ENCODE assay signal across 14 cellular contexts in the genomic region with DNA sequence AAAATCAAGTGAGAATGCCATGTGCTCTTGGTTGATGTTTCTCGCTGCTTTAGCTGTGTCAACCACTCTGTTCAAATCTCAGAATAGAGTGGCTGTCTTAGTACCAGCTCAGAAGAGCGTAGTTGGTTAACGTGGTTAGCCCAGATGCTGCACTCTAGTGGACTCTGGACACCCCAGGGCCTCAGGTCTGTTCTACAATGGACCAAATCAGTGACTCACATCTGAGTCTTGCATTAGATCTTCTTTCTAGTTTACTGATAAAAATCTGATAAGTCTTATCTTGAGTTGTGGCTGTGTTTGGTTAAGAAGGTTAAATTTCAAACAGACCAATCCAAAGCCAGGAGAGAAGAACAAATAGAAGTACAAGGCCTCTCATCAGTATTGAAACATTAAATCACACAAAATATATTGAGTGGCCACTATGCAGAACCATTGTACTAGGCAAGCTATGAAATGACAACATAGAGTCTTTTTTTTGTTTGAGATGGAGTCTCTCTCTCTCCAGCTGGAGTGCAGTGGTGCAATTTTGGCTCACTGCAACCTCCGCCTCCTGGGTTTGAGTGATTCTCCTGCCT.
DNase-seq lines count a peak whose midpoint lies in the region; ATAC-seq, FAIRE-seq and TF ChIP-seq lines count a peak whose summit lies in the region.
"Had no signal": no experiment of that assay in that cellular context is flagged by ENCODE, and none has a peak within 500 bp of the region (broad histone marks: within the 10 kb centered on the region; RNA-seq: fewer than 3 reads in every experiment).

No MANE protein-coding gene starts in this region.

- no peak overlapping the region for H3K4me3 ChIP-seq in Karpas-422 (ENCODE audit: low read length)
- H3K4me3 ChIP-seq in GM12878 = no peak overlapping the region
- no peak overlapping the region for H3K4me3 ChIP-seq in right lobe of liver
- H3K4me3 ChIP-seq in tibial nerve = no peak overlapping the region
- H3K4me3 ChIP-seq in dorsolateral prefrontal cortex = no peak overlapping the region
- no peak overlapping the region for H3K4me3 ChIP-seq in smooth muscle cell
- H3K4me3 ChIP-seq: esophagus squamous epithelium, thyroid gland had no signal

- POLR2A ChIA-PET in GM12878 (lab: Charles Lee) = interaction anchor here (0.8 to 1.9 kb wide), 2 partner anchors 13 to 15 kb away, joined by 3 to 7 read pairs; no protein-coding TSS in a partner anchor

- CTCF ChIA-PET in GM12878 (lab: Yijun Ruan, JAX) = interaction anchor here (0.6 to 2.1 kb wide), 10 partner anchors 8 to 582 kb away, joined by 3 to 7 read pairs (median 3); no protein-coding TSS in a partner anchor

- H2AFZ ChIP-seq in Karpas-422 (ENCODE audit: low read length) (no peak overlapping the region), GM12878 (ENCODE audit: control insufficient read depth, low read depth, low read length) (no peak overlapping the region), smooth muscle cell (ENCODE audit: low read depth) (no peak overlapping the region)

- RAD21 ChIA-PET in GM12878 (lab: Charles Lee; ENCODE audit: unreplicated experiment) = interaction anchor here (0.9 to 5.2 kb wide), 6 partner anchors 12 to 34 kb away, joined by 3 to 41 read pairs (median 4); no protein-coding TSS in a partner anchor

- H4K20me1 ChIP-seq in Karpas-422 (ENCODE audit: insufficient read depth, low read depth, low read length) (no peaks in the 10 kb centered on the region), GM12878 (ENCODE audit: control insufficient read depth, insufficient read depth) (no peaks in the 10 kb centered on the region), smooth muscle cell (ENCODE audit: low read depth) (no peaks in the 10 kb centered on the region)

- TF ChIP-seq RAD21 in GM12878 (IDR thresholded peaks at IDR 0.05; ENCODE audit: insufficient read depth, low read depth, low read length) = no peak

- H3K79me2 ChIP-seq in Karpas-422 (ENCODE audit: low read length) (no peaks in the 10 kb centered on the region), GM12878 (ENCODE audit: control insufficient read depth, insufficient read depth, low read length) (no peaks in the 10 kb centered on the region), smooth muscle cell (ENCODE audit: low read depth) (no peaks in the 10 kb centered on the region)

- H3K9me2 ChIP-seq in Karpas-422 (replicated peaks; ENCODE audit: insufficient read depth, low read length) = no peaks in the 10 kb centered on the region

- FAIRE-seq in GM12878 (lab: Jason Lieb, UNC) = peak; percentile 23

- no peak overlapping the region for H3K9ac ChIP-seq in Karpas-422 (ENCODE audit: low read length)
- no peak overlapping the region for H3K9ac ChIP-seq in GM12878 (ENCODE audit: control insufficient read depth, insufficient read depth, low read length)
- no peak overlapping the region for H3K9ac ChIP-seq in smooth muscle cell (ENCODE audit: low read depth)

- TF ChIP-seq EP300 in GM12878 (IDR thresholded peaks at IDR 0.05; ENCODE audit: borderline replicate concordance in 1 of 2, control insufficient read depth in 1 of 2, low read depth in 2 of 2, low read length in 2 of 2) (no peak), tibial nerve (IDR thresholded peaks at IDR 0.05) (no peak)

- DNase-seq in A172 (ENCODE audit: low spot score) (peak; percentile 71), Karpas-422 (peak; percentile 26), GM12878 (ENCODE audit: low read depth, low spot score) (no peak), right lobe of liver (no peak), tibial nerve (ENCODE audit: low spot score in 2 of 2) (no peak), NCI-H345 (lab: John Stamatoyannopoulos, UW) (no peak), dorsolateral prefrontal cortex (no peak), smooth muscle cell (lab: John Stamatoyannopoulos, UW; ENCODE audit: unreplicated experiment) (no peak)
- DNase-seq: activated B cell treated with CpG ODN at 0.5 μM for 24 hours; activated naive CD8-positive, alpha-beta T cell treated with anti-CD3 and anti-CD28 coated beads for 36 hours; esophagus squamous epithelium; hypothalamus; NCI-H2081 treated with DMSO at 0.1 percent for 48 hours; thyroid gland had no signal

- H3F3A ChIP-seq in smooth muscle cell (ENCODE audit: low read depth) = no peaks in the 10 kb centered on the region

- H3K4me2 ChIP-seq in Karpas-422 (ENCODE audit: low read depth, low read length, poor library complexity, severe bottlenecking) = no peak overlapping the region
- H3K4me2 ChIP-seq in GM12878 (ENCODE audit: control insufficient read depth, insufficient read depth) = no peak overlapping the region
- no peak overlapping the region for H3K4me2 ChIP-seq in smooth muscle cell

- intact Hi-C loops in GM12878 (cut with micrococcal nuclease; ENCODE audit: unreplicated experiment) = loop anchor here (10.0 kb wide), 1 partner anchor 447 kb away; no protein-coding TSS in a partner anchor
- intact Hi-C loops in right lobe of liver (cut with DNase I) = no loop called here
- intact Hi-C loops in dorsolateral prefrontal cortex (cut with DNase I) = no loop called here

- no peaks in the 10 kb centered on the region for H3K9me3 ChIP-seq in Karpas-422 (ENCODE audit: low read length)
- H3K9me3 ChIP-seq in GM12878 (replicated peaks; ENCODE audit: control insufficient read depth, insufficient read depth, low read length) = no peaks in the 10 kb centered on the region
- no peaks in the 10 kb centered on the region for H3K9me3 ChIP-seq in right lobe of liver
- H3K9me3 ChIP-seq in tibial nerve = no peaks in the 10 kb centered on the region
- H3K9me3 ChIP-seq in smooth muscle cell (replicated peaks; ENCODE audit: low read depth) = no peaks in the 10 kb centered on the region
- H3K9me3 ChIP-seq: esophagus squamous epithelium, thyroid gland had no signal

- WGBS in GM12878 (ENCODE audit: insufficient coverage, insufficient replicate concordance, low lambda C conversion rate, missing lambda C conversion rate) = 44% methylated on average over 4 of the region's 4 CpGs
- 73% methylated on average over 3 of the region's 4 CpGs for WGBS in right lobe of liver (ENCODE audit: insufficient coverage, low coverage, low lambda C conversion rate, missing lambda C conversion rate)
- 90 to 91% methylated on average over 4 of the region's 4 CpGs for WGBS in tibial nerve, 2 donors
- WGBS in smooth muscle cell (ENCODE audit: low lambda C conversion rate) = 68% methylated on average over 4 of the region's 4 CpGs

- H3K27ac ChIP-seq in Karpas-422 (ENCODE audit: low read length) (no peak overlapping the region), GM12878 (ENCODE audit: control insufficient read depth, insufficient read depth) (no peak overlapping the region), right lobe of liver (peak overlapping the region in 2 of 3 donors; percentile 15 to 52), tibial nerve (no peak overlapping the region), dorsolateral prefrontal cortex (no peak overlapping the region), smooth muscle cell (ENCODE audit: low read depth) (no peak overlapping the region)
- H3K27ac ChIP-seq: esophagus squamous epithelium, thyroid gland had no signal

- H3K36me3 ChIP-seq in Karpas-422 (ENCODE audit: insufficient read depth, low read length) = no peaks in the 10 kb centered on the region
- H3K36me3 ChIP-seq in GM12878 (ENCODE audit: control insufficient read depth in 2 of 2, insufficient read depth in 2 of 2, low read length in 1 of 2) = no peaks in the 10 kb centered on the region
- no peaks in the 10 kb centered on the region for H3K36me3 ChIP-seq in right lobe of liver
- H3K36me3 ChIP-seq in tibial nerve = no peaks in the 10 kb centered on the region
- H3K36me3 ChIP-seq in smooth muscle cell (ENCODE audit: low read depth) = no peaks in the 10 kb centered on the region
- H3K36me3 ChIP-seq: esophagus squamous epithelium, thyroid gland had no signal

- in situ Hi-C loops in GM12878 (cut with MboI) = no loop called here

- SMC1A ChIA-PET in GM12878 (lab: Charles Lee; ENCODE audit: uncharacterized antibody, unreplicated experiment) = interaction anchor here (0.8 to 7.1 kb wide), 5 partner anchors 14 to 357 kb away, joined by 3 to 89 read pairs (median 3); no protein-coding TSS in a partner anchor

- ATAC-seq in GM12878 (peak; percentile 41), right lobe of liver (peak; percentile 67 to 72 (median 70))

- no peak for TF ChIP-seq CTCF in GM12878 (IDR thresholded peaks at IDR 0.05 in 2 of 3, conservative IDR thresholded peaks at IDR 0.05 in 1 of 3; ENCODE audit: control insufficient read depth in 2 of 3, extremely low read depth in 1 of 3, insufficient read depth in 1 of 3, low read depth in 3 of 3, low read length in 3 of 3)
- peak in 2 of 4 donors; percentile 8 to 18 for TF ChIP-seq CTCF in right lobe of liver (IDR thresholded peaks at IDR 0.05)
- no peak for TF ChIP-seq CTCF in tibial nerve (IDR thresholded peaks at IDR 0.05)
- TF ChIP-seq CTCF in dorsolateral prefrontal cortex (IDR thresholded peaks at IDR 0.05 in 54 of 56, conservative IDR thresholded peaks at IDR 0.05 in 2 of 56; ENCODE audit: low read depth in 1 of 56, partially characterized antibody in 56 of 56) = no peak
- no peak for TF ChIP-seq CTCF in smooth muscle cell (IDR thresholded peaks at IDR 0.05; ENCODE audit: borderline replicate concordance, insufficient read depth, poor library complexity, severe bottlenecking)

- BruUV-seq in GM12878 (replicated peaks; lab: Mats Ljungman, UMichigan) = no TSS peak

- no peak for TF ChIP-seq POLR2A in GM12878 (IDR thresholded peaks at IDR 0.05; ENCODE audit: low read depth, low read length)
- TF ChIP-seq POLR2A in right lobe of liver (IDR thresholded peaks at IDR 0.05) = no peak
- TF ChIP-seq POLR2A in tibial nerve (IDR thresholded peaks at IDR 0.05) = no peak

- no peaks in the 10 kb centered on the region for H3K27me3 ChIP-seq in Karpas-422 (ENCODE audit: low read length)
- no peaks in the 10 kb centered on the region for H3K27me3 ChIP-seq in GM12878 (replicated peaks in 1 of 2; ENCODE audit: control insufficient read depth in 2 of 2, insufficient read depth in 2 of 2, low read length in 1 of 2)
- no peaks in the 10 kb centered on the region for H3K27me3 ChIP-seq in right lobe of liver
- H3K27me3 ChIP-seq in tibial nerve = no peaks in the 10 kb centered on the region
- H3K27me3 ChIP-seq in dorsolateral prefrontal cortex = peaks cover 0 to 6% (median 0%) of the 10 kb centered on the region in 45 donors
- no peaks in the 10 kb centered on the region for H3K27me3 ChIP-seq in smooth muscle cell (ENCODE audit: low read depth)
- H3K27me3 ChIP-seq: thyroid gland had no signal

- H3K4me1 ChIP-seq in Karpas-422 (ENCODE audit: low read length) (no peaks in the 10 kb centered on the region), GM12878 (ENCODE audit: control insufficient read depth, insufficient read depth, low read length) (peaks cover 6% of the 10 kb centered on the region), right lobe of liver (peaks cover 0 to 63% (median 21%) of the 10 kb centered on the region in 4 donors), tibial nerve (no peaks in the 10 kb centered on the region), smooth muscle cell (ENCODE audit: low read depth) (no peaks in the 10 kb centered on the region)
- H3K4me1 ChIP-seq: esophagus squamous epithelium had no signal

TF ChIP-seq in GM12878, 131 proteins besides CTCF, POLR2A, EP300 and RAD21 (continues in another document):
- no peak for TF ChIP-seq ZZZ3 (IDR thresholded peaks at IDR 0.05; ENCODE audit: control insufficient read depth, insufficient read length, low read depth)

Comparison
In these comparisons a context has a peak if more than half of its experiments do, and no peak if none do; other contexts are left out.
1. DNase-seq: peak in A172 (single experiment) and Karpas-422 (single experiment); none in GM12878 (single experiment), right lobe of liver (0 of 3), tibial nerve (0 of 2), NCI-H345 (single experiment), dorsolateral prefrontal cortex (0 of 10) and smooth muscle cell (single experiment).
2. H3K27ac ChIP-seq: peak in right lobe of liver (2 of 3); none in Karpas-422 (single experiment), GM12878 (single experiment), tibial nerve (0 of 4), dorsolateral prefrontal cortex (0 of 59) and smooth muscle cell (single experiment).